ENCODE assay signal across 23 cellular contexts in the genomic region with DNA sequence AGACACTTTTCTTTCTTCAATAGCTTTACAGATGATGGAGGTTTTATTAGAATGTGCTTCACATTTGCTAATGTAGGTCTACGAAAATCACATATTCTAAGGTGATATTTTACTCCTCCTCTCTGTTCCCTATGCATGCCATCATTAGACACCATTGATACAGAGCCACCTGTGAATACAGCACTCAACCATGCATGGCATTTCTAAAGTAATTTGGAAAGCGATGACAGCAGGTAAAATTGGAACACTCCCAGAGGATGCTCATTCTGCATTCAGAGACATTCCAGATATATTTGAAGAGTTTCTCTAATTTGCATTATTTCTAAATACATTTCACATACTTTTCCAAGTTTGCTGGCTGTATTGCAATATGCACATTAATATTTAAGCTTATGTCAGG.
"Had no signal": no experiment of that assay in that cellular context is flagged by ENCODE, and none has a peak within 500 bp of the region (broad histone marks: within the 10 kb centered on the region; RNA-seq: fewer than 3 reads in every experiment).

No MANE protein-coding gene starts in this region.

- H3K27me3 ChIP-seq: neural progenitor cell, ovary, right lobe of liver, sigmoid colon, stomach, thyroid gland, tibial nerve, upper lobe of left lung, vagina had no signal

- H3K9ac ChIP-seq: neural progenitor cell, parathyroid adenoma had no signal

- H3K27ac ChIP-seq: neural progenitor cell, ovary, parathyroid adenoma, psoas muscle, right lobe of liver, sigmoid colon, stomach, thoracic aorta, thyroid gland, tibial nerve, upper lobe of left lung, vagina had no signal

- H2AFZ ChIP-seq: neural progenitor cell, parathyroid adenoma had no signal

- H3K9me3 ChIP-seq: ovary, psoas muscle, right lobe of liver, sigmoid colon, stomach, thoracic aorta, thyroid gland, tibial nerve, upper lobe of left lung, vagina had no signal

- H3K79me2 ChIP-seq: parathyroid adenoma had no signal

- H3K36me3 ChIP-seq: neural progenitor cell, ovary, right lobe of liver, sigmoid colon, stomach, thoracic aorta, thyroid gland, tibial nerve, upper lobe of left lung, vagina had no signal

- H3K4me2 ChIP-seq: neural progenitor cell had no signal

- DNase-seq: nephron progenitor cell; occipital lobe; ovary; posterior cingulate gyrus; psoas muscle; right cardiac atrium; right lobe of liver; sigmoid colon; small intestine; stimulated activated CD4-positive, alpha-beta T cell treated with anti-CD3 and anti-CD28 coated beads, Interleukin-15, amount 100 ng/mL, for 24 hours; stimulated activated CD4-positive, alpha-beta T cell treated with anti-CD3 and anti-CD28 coated beads, Interleukin-2, amount 100 ng/mL, for 24 hours; stimulated activated CD4-positive, alpha-beta T cell treated with anti-CD3 and anti-CD28 coated beads, Interleukin-2, amount 100 ng/mL, for 48 hours; stimulated activated CD4-positive, alpha-beta T cell treated with anti-CD3 and anti-CD28 coated beads, Interleukin-4, amount 100 ng/mL, for 24 hours; stimulated activated naive B cell treated with anti-CD40 and anti-IgM and Interleukin-4, amounts not matched to agents 10 μg/mL and 1 μg/mL and 100 μg/mL, for 72 hours; stimulated activated naive CD4-positive, alpha-beta T cell treated with Interleukin-2 at 50 U/mL for 16 hours; stomach; thyroid gland; upper lobe of left lung had no signal

- H3K4me3 ChIP-seq: neural progenitor cell, ovary, psoas muscle, right lobe of liver, sigmoid colon, stomach, thoracic aorta, thyroid gland, tibial nerve, upper lobe of left lung, vagina had no signal
